ENCODE assay signal across 16 cellular contexts in genomic region chr2:144081272-144081671, GRCh38.
DNase-seq lines count a peak whose midpoint lies in the region; ATAC-seq and TF ChIP-seq lines count a peak whose summit lies in the region.
"Had no signal": no experiment of that assay in that cellular context is flagged by ENCODE, and none has a peak within 500 bp of the region (broad histone marks: within the 10 kb centered on the region; RNA-seq: fewer than 3 reads in every experiment).

No MANE protein-coding gene starts in this region.

- H3K27me3 Mint-ChIP-seq in nephron (ENCODE audit: low read depth) = no peaks in the 10 kb centered on the region
- H3K27me3 Mint-ChIP-seq in activated CD4-positive, alpha-beta T cell treated with anti-CD3 and anti-CD28 coated beads, Interleukin-2, amount 10 ng/mL, durations not matched to agents 24 days and 14 days = no peaks in the 10 kb centered on the region
- H3K27me3 Mint-ChIP-seq: B cell; CD4-positive, alpha-beta T cell had no signal

- H3K27ac ChIP-seq in right cardiac atrium (ENCODE audit: low read length) = no peak overlapping the region
- H3K27ac ChIP-seq in IMR-90 (ENCODE audit: insufficient read depth, low read length) = peak overlapping the region; percentile 67

- TF ChIP-seq CTCF in IMR-90 (conservative IDR thresholded peaks at IDR 0.05; ENCODE audit: low read depth, low read length) = no peak
- TF ChIP-seq CTCF in nephron (IDR thresholded peaks at IDR 0.05; ENCODE audit: unreplicated experiment in 3 of 3) = no peak

- no peaks in the 10 kb centered on the region for H3K9me3 ChIP-seq in right cardiac atrium (ENCODE audit: control insufficient read depth, low read length)
- H3K9me3 ChIP-seq in IMR-90 (ENCODE audit: control insufficient read depth, insufficient read depth, low read length) = no peaks in the 10 kb centered on the region

- peaks cover 3 to 5% of the 10 kb centered on the region in 2 experiments; a peak in 2 of 4 replicates for H3K79me1 ChIP-seq in IMR-90 (ENCODE audit: low read depth in 1 of 2, low read length in 2 of 2)

- H4K91ac ChIP-seq in IMR-90 (ENCODE audit: insufficient read depth, low read depth, low read length) = peak overlapping the region; percentile 93

- peak overlapping the region; percentile 100 for H2BK5ac ChIP-seq in IMR-90 (ENCODE audit: low read depth, low read length, poor library complexity, severe bottlenecking)

- H4K5ac ChIP-seq in IMR-90 (ENCODE audit: low read depth, low read length) = peak overlapping the region; percentile 98

- H3K9me1 ChIP-seq in IMR-90 (ENCODE audit: insufficient read depth, low read length) = peaks cover 6% of the 10 kb centered on the region

- H3K4me1 ChIP-seq in right cardiac atrium (ENCODE audit: control insufficient read depth, insufficient read depth, low read length) = no peaks in the 10 kb centered on the region
- H3K4me1 ChIP-seq in IMR-90 (ENCODE audit: control insufficient read depth, insufficient read depth, low read length) = peaks cover 20% of the 10 kb centered on the region; the same call in 1 of the 2 replicates

- TF ChIP-seq RAD21 in IMR-90 (IDR thresholded peaks at IDR 0.05; ENCODE audit: low read length) = no peak

- H2AFZ ChIP-seq in IMR-90 (replicated peaks; ENCODE audit: low read length, poor library complexity) = peak overlapping the region; percentile 47

- H3K36me3 ChIP-seq in IMR-90 (ENCODE audit: control insufficient read depth, insufficient read depth, low read length) = no peaks in the 10 kb centered on the region

- no peak overlapping the region; the same call in 1 of the 2 replicates for H3K56ac ChIP-seq in IMR-90 (ENCODE audit: extremely low read depth, insufficient read depth, low read length)

- no peaks in the 10 kb centered on the region for H3K9me3 Mint-ChIP-seq in nephron
- H3K9me3 Mint-ChIP-seq in stimulated activated effector memory CD8-positive, alpha-beta T cell treated with anti-CD3 and anti-CD28 coated beads, Interleukin-12 subunit alpha, Interleukin-12 subunit beta, amount 100 ng/mL, for 72 hours = no peaks in the 10 kb centered on the region
- no peaks in the 10 kb centered on the region for H3K9me3 Mint-ChIP-seq in activated CD4-positive, alpha-beta T cell treated with anti-CD3 and anti-CD28 coated beads, Interleukin-2, amount 10 ng/mL, durations not matched to agents 24 days and 14 days
- H3K9me3 Mint-ChIP-seq: CD4-positive, alpha-beta T cell had no signal

- CTCF ChIA-PET in IMR-90 (lab: Yijun Ruan, JAX) = no interaction called here

- peak overlapping the region; percentile 74 to 99 (median 90) for H3K27ac Mint-ChIP-seq in nephron
- peak overlapping the region; percentile 15 for H3K27ac Mint-ChIP-seq in stimulated activated effector memory CD8-positive, alpha-beta T cell treated with anti-CD3 and anti-CD28 coated beads, Interleukin-12 subunit alpha, Interleukin-12 subunit beta, amount 100 ng/mL, for 72 hours
- H3K27ac Mint-ChIP-seq in activated CD4-positive, alpha-beta T cell treated with anti-CD3 and anti-CD28 coated beads, Interleukin-2, amount 10 ng/mL, durations not matched to agents 24 days and 14 days = no peak overlapping the region
- H3K27ac Mint-ChIP-seq: B cell; CD4-positive, alpha-beta T cell had no signal

- TF ChIP-seq POLR2A in IMR-90 (IDR thresholded peaks at IDR 0.05; ENCODE audit: low read depth, low read length) = no peak

- dilution Hi-C loops in IMR-90 (cut with HindIII; ENCODE audit: low sequenced_read_pairs, unreplicated experiment) = no loop called here

- peak overlapping the region; percentile 96; the same call in 2 of the 3 replicates for H2BK15ac ChIP-seq in IMR-90 (ENCODE audit: low read depth, low read length)

- H4K8ac ChIP-seq in IMR-90 (ENCODE audit: low read depth in 2 of 2, low read length in 2 of 2) = peak overlapping the region; percentile 66 to 80; a peak in 3 of 4 replicates

- no TSS peak for BruUV-seq in IMR-90 (replicated peaks; lab: Mats Ljungman, UMichigan)

- H4K20me1 ChIP-seq in IMR-90 (ENCODE audit: insufficient read depth, low read length) = no peaks in the 10 kb centered on the region

- H3K4me2 ChIP-seq in IMR-90 (ENCODE audit: low read depth, low read length) = no peak overlapping the region; the same call in 1 of the 2 replicates

- H3K4me1 Mint-ChIP-seq in nephron = peaks cover 44% of the 10 kb centered on the region
- H3K4me1 Mint-ChIP-seq in stimulated activated effector memory CD8-positive, alpha-beta T cell treated with anti-CD3 and anti-CD28 coated beads, Interleukin-12 subunit alpha, Interleukin-12 subunit beta, amount 100 ng/mL, for 72 hours = peaks cover 14% of the 10 kb centered on the region
- peaks cover 2% of the 10 kb centered on the region for H3K4me1 Mint-ChIP-seq in activated CD4-positive, alpha-beta T cell treated with anti-CD3 and anti-CD28 coated beads, Interleukin-2, amount 10 ng/mL, durations not matched to agents 24 days and 14 days
- H3K4me1 Mint-ChIP-seq: B cell had no signal

- WGBS in right cardiac atrium = 63% methylated on average over 2 of the region's 2 CpGs
- no CpG with 5 or more reads among the region's 2 CpGs for WGBS in IMR-90 (ENCODE audit: extremely low coverage in 2 of 2, insufficient read length in 1 of 2), 2 experiments

- no peaks in the 10 kb centered on the region for H3K36me3 Mint-ChIP-seq in nephron (ENCODE audit: low read depth)
- H3K36me3 Mint-ChIP-seq in stimulated activated effector memory CD8-positive, alpha-beta T cell treated with anti-CD3 and anti-CD28 coated beads, Interleukin-12 subunit alpha, Interleukin-12 subunit beta, amount 100 ng/mL, for 72 hours = peaks cover 41% of the 10 kb centered on the region
- no peaks in the 10 kb centered on the region for H3K36me3 Mint-ChIP-seq in activated CD4-positive, alpha-beta T cell treated with anti-CD3 and anti-CD28 coated beads, Interleukin-2, amount 10 ng/mL, durations not matched to agents 24 days and 14 days (ENCODE audit: low read depth)

- H3K4ac ChIP-seq in IMR-90 (ENCODE audit: low read depth, low read length) = peak overlapping the region; percentile 97

- DNase-seq in Right ventricle myocardium superior (no peak), right cardiac atrium (no peak), IMR-90 (no peak)
- DNase-seq in stimulated activated effector memory CD8-positive, alpha-beta T cell treated with anti-CD3 and anti-CD28 coated beads, Interleukin-12 subunit alpha, Interleukin-12 subunit beta, amount 100 ng/mL, for 72 hours (ENCODE audit: low spot score in 2 of 2) = no peak
- no peak for DNase-seq in activated CD4-positive, alpha-beta T cell treated with anti-CD3 and anti-CD28 coated beads, Interleukin-2, amount 10 ng/mL, durations not matched to agents 24 days and 14 days
- DNase-seq: C1 segment of cervical spinal cord; Calu3; CD4-positive, alpha-beta T cell; DMS 273 treated with DMSO at 0.1 percent for 48 hours; DMS79 had no signal

- ATAC-seq in Right ventricle myocardium superior (ENCODE audit: poor library complexity) (peak; percentile 51), right cardiac atrium (no peak), IMR-90 (ENCODE audit: low read depth) (no peak), HG03442 (IDR thresholded peaks at IDR 0.05; ENCODE audit: unreplicated experiment) (no peak), GM19397 (IDR thresholded peaks at IDR 0.05; ENCODE audit: unreplicated experiment) (no peak)
- no peak for ATAC-seq in stimulated activated effector memory CD8-positive, alpha-beta T cell treated with anti-CD3 and anti-CD28 coated beads, Interleukin-12 subunit alpha, Interleukin-12 subunit beta, amount 100 ng/mL, for 72 hours
- ATAC-seq: GM12878, HCT116 had no signal

- H3K23ac ChIP-seq in IMR-90 (ENCODE audit: low read depth, low read length) = peak overlapping the region; percentile 26

- POLR2A ChIA-PET in IMR-90 (lab: Charles Lee; ENCODE audit: unreplicated experiment) = no interaction called here

- peak overlapping the region; percentile 76 for H3K14ac ChIP-seq in IMR-90 (replicated peaks; ENCODE audit: low read depth, low read length)

- peak overlapping the region; percentile 97 for H2BK20ac ChIP-seq in IMR-90 (ENCODE audit: low read depth, low read length)

- H3K4me3 ChIP-seq in right cardiac atrium (ENCODE audit: low read length) (no peak overlapping the region), IMR-90 (ENCODE audit: insufficient read depth, low read depth, low read length) (no peak overlapping the region)
- H3K4me3 ChIP-seq: GM12878 had no signal

- H2BK120ac ChIP-seq in IMR-90 (ENCODE audit: low read depth, low read length) = peak overlapping the region; percentile 98

- in situ Hi-C loops in IMR-90 (cut with MboI; ENCODE audit: low sequenced_read_pairs) = no loop called here

- no peak overlapping the region; the same call in 1 of the 2 replicates for H3K9ac ChIP-seq in IMR-90 (ENCODE audit: low read depth, low read length)

- H3K18ac ChIP-seq in IMR-90 (ENCODE audit: low read depth, low read length) = peak overlapping the region; percentile 98

- peak overlapping the region; percentile 81 for H2AK5ac ChIP-seq in IMR-90 (ENCODE audit: low read depth, low read length)

- no peak overlapping the region for H3K4me3 Mint-ChIP-seq in nephron
- H3K4me3 Mint-ChIP-seq in stimulated activated effector memory CD8-positive, alpha-beta T cell treated with anti-CD3 and anti-CD28 coated beads, Interleukin-12 subunit alpha, Interleukin-12 subunit beta, amount 100 ng/mL, for 72 hours = no peak overlapping the region
- H3K4me3 Mint-ChIP-seq in activated CD4-positive, alpha-beta T cell treated with anti-CD3 and anti-CD28 coated beads, Interleukin-2, amount 10 ng/mL, durations not matched to agents 24 days and 14 days = no peak overlapping the region
- H3K4me3 Mint-ChIP-seq: B cell; CD4-positive, alpha-beta T cell had no signal

- no peaks in the 10 kb centered on the region for H3K27me3 ChIP-seq in right cardiac atrium (ENCODE audit: control insufficient read depth, insufficient read depth)
- no peaks in the 10 kb centered on the region for H3K27me3 ChIP-seq in IMR-90 (ENCODE audit: control insufficient read depth, insufficient read depth, low read length)

- H2AK9ac ChIP-seq in IMR-90 (replicated peaks; ENCODE audit: low read depth, low read length, poor library complexity) = no peak overlapping the region

- intact Hi-C loops in Right ventricle myocardium superior (cut with DNase I) (no loop called here), right cardiac atrium (cut with DNase I) (no loop called here), IMR-90 (cut with micrococcal nuclease) (loop anchor here (5.0 kb wide), 2 partner anchors 251 to 431 kb away; a partner anchor contains a TSS)
- intact Hi-C loops in activated CD4-positive, alpha-beta T cell treated with anti-CD3 and anti-CD28 coated beads, Interleukin-2, amount 10 ng/mL, durations not matched to agents 24 days and 14 days (cut with micrococcal nuclease) = no loop called here

TF ChIP-seq in IMR-90, 13 proteins besides CTCF, POLR2A, EP300 and RAD21 (continues in another document):
- no peak for TF ChIP-seq ELK1 (IDR thresholded peaks at IDR 0.05; ENCODE audit: borderline replicate concordance, low read depth, low read length)
